Comparison of ENCODE assay signal across 27 cellular contexts in the genomic region with DNA sequence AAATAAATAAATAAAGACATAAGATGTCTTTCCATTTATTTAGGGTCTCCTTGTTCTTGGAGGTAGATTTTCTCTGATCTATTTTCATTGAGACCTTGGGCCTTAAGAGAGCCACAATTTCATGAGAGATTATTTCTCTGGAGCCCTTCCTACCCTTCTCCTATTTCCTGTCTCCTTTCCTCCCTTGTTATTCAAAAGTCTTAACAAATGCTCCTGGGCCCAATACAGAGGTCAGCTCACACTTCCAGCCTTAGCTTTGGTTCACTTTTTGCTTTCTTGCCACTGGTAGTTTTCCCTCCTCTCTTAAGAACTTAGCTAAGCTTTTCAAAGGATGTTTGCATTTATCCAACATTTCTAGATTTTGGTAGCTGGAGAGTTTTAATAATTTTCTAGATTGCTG.
"Had no signal": no experiment of that assay in that cellular context is flagged by ENCODE, and none has a peak within 500 bp of the region (broad histone marks: within the 10 kb centered on the region; RNA-seq: fewer than 3 reads in every experiment).

No MANE protein-coding gene starts in this region.

- H3K27me3 ChIP-seq: adrenal gland, ascending aorta, hepatocyte, neural progenitor cell, thyroid gland, upper lobe of right lung had no signal

- DNase-seq: activated CD4-positive, alpha-beta T cell treated with anti-CD3 and anti-CD28 coated beads, Interleukin-2, amount 10 ng/mL, durations not matched to agents 7 days and 5 days; activated CD4-positive, CD25-positive, alpha-beta regulatory T cell treated with anti-CD3 and anti-CD28 coated beads, Interleukin-2, amount 50 U/mL, for 72 hours; activated CD8-positive, alpha-beta memory T cell treated with anti-CD3 and anti-CD28 coated beads, Interleukin-2, amount 10 ng/mL, durations not matched to agents 7 days and 5 days; activated CD8-positive, alpha-beta T cell treated with anti-CD3 and anti-CD28 coated beads for 36 hours; activated effector memory CD4-positive, alpha-beta T cell treated with anti-CD3 and anti-CD28 coated beads, Interleukin-2, amount 50 U/mL, for 16 hours; activated naive CD4-positive, alpha-beta T cell treated with anti-CD3 and anti-CD28 coated beads, Interleukin-2, amount 50 U/mL, for 16 hours; activated T-cell treated with anti-CD3 and anti-CD28 coated beads for 4 hours; adrenal gland; central memory CD4-positive, alpha-beta T cell; dermis blood vessel endothelial cell; effector CD8-positive, alpha-beta T cell; foreskin melanocyte; glutamatergic neuron; kidney; lower lobe of right lung; naive thymus-derived CD4-positive, alpha-beta T cell; retina; stimulated activated CD4-positive, alpha-beta T cell treated with anti-CD3 and anti-CD28 coated beads, Interleukin-4, amount 100 ng/mL, for 24 hours; stimulated activated naive CD4-positive, alpha-beta T cell treated with Interleukin-2 at 50 U/mL for 16 hours; thyroid gland; upper lobe of right lung had no signal

- H3K4me3 ChIP-seq: adrenal gland, ascending aorta, hepatocyte, lower lobe of right lung, neural progenitor cell, thyroid gland, upper lobe of right lung had no signal

- H3K4me1 ChIP-seq: ascending aorta, lower lobe of right lung, neural progenitor cell, thyroid gland, upper lobe of right lung had no signal

- H3K9me3 Mint-ChIP-seq: activated CD4-positive, alpha-beta T cell treated with anti-CD3 and anti-CD28 coated beads, Interleukin-2, amount 10 ng/mL, durations not matched to agents 7 days and 5 days; activated CD8-positive, alpha-beta T cell treated with anti-CD3 and anti-CD28 coated beads for 36 hours; naive thymus-derived CD4-positive, alpha-beta T cell; T-helper 2 cell treated with Interferon-gamma antibody and Interleukin-4, amounts not matched to agents 5 μg/mL and 100 μg/mL, for 36 hours had no signal

- H3K9ac ChIP-seq: neural progenitor cell had no signal

- H3K27ac Mint-ChIP-seq: activated CD4-positive, alpha-beta T cell treated with anti-CD3 and anti-CD28 coated beads, Interleukin-2, amount 10 ng/mL, durations not matched to agents 7 days and 5 days; activated CD8-positive, alpha-beta memory T cell treated with anti-CD3 and anti-CD28 coated beads, Interleukin-2, amount 10 ng/mL, durations not matched to agents 7 days and 5 days; activated CD8-positive, alpha-beta T cell treated with anti-CD3 and anti-CD28 coated beads for 36 hours; neural progenitor cell; T-helper 2 cell treated with Interferon-gamma antibody and Interleukin-4, amounts not matched to agents 5 μg/mL and 100 μg/mL, for 36 hours had no signal

- ATAC-seq: activated CD8-positive, alpha-beta memory T cell treated with anti-CD3 and anti-CD28 coated beads, Interleukin-2, amount 10 ng/mL, durations not matched to agents 7 days and 5 days; activated CD8-positive, alpha-beta T cell treated with anti-CD3 and anti-CD28 coated beads for 36 hours; esophagus mucosa; lower lobe of right lung; naive thymus-derived CD4-positive, alpha-beta T cell; upper lobe of right lung had no signal

- H3K4me3 Mint-ChIP-seq: activated CD4-positive, alpha-beta T cell treated with anti-CD3 and anti-CD28 coated beads, Interleukin-2, amount 10 ng/mL, durations not matched to agents 7 days and 5 days; activated CD8-positive, alpha-beta memory T cell treated with anti-CD3 and anti-CD28 coated beads, Interleukin-2, amount 10 ng/mL, durations not matched to agents 7 days and 5 days; activated CD8-positive, alpha-beta T cell treated with anti-CD3 and anti-CD28 coated beads for 36 hours; naive thymus-derived CD4-positive, alpha-beta T cell; neural progenitor cell; T-helper 2 cell treated with Interferon-gamma antibody and Interleukin-4, amounts not matched to agents 5 μg/mL and 100 μg/mL, for 36 hours had no signal

- H3K9me3 ChIP-seq: adrenal gland, ascending aorta, lower lobe of right lung, thyroid gland, upper lobe of right lung had no signal

- H3K27ac ChIP-seq: adrenal gland, ascending aorta, hepatocyte, lower lobe of right lung, neural progenitor cell, thyroid gland, upper lobe of right lung, VCaP had no signal

- H3K36me3 ChIP-seq: adrenal gland, lower lobe of right lung, neural progenitor cell, thyroid gland, upper lobe of right lung had no signal

- H3K27me3 Mint-ChIP-seq: activated CD4-positive, alpha-beta T cell treated with anti-CD3 and anti-CD28 coated beads, Interleukin-2, amount 10 ng/mL, durations not matched to agents 7 days and 5 days; activated CD8-positive, alpha-beta memory T cell treated with anti-CD3 and anti-CD28 coated beads, Interleukin-2, amount 10 ng/mL, durations not matched to agents 7 days and 5 days; activated CD8-positive, alpha-beta T cell treated with anti-CD3 and anti-CD28 coated beads for 36 hours; naive thymus-derived CD4-positive, alpha-beta T cell had no signal
